ENCODE assay signal across 8 cellular contexts in the genomic region with DNA sequence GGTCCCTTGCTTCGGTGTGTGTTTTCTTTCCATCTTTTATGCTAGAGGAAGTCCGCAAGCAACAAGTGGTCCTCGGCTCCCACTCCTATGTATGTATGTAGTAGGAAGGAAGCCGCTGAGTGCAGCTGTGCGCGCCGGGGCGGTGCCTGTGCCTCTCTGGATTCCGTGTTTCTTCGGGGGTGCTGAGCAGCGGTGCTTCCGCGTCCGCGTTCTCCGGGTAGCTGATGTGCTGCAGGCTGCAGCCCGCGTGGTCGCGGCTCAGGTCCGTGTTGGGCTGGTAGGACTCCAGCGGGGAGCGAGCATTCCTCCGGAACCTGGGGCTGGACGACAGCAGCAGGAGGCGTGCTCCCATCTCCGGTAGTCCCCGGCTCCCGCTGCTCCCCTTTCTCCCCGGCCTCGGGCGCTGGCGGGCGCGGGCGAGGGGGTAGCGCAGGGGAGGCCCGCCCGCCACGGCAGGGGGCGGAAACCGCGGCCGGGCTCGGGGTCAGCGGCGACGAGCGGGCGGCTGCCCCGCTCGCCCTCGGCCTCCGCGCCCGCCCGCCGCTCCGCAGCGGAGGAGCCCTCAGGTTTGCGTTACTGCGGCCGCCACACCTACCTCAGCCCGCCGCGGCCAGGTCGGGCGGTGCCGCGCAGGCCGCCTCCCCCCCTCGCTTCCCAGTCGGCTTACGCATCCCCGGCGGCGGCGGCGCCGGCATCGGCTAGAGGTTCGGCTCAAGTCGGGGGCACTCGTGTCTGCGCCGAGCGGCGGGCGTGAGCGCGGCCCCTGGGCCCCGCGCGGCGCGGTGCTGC. TPM values are rescaled to one million over a fixed set of nuclear protein-coding genes. Genes with fewer than 3 reads are reported as not detected.
DNase-seq lines count a peak whose midpoint lies in the region; ATAC-seq and TF ChIP-seq lines count a peak whose summit lies in the region.

No MANE protein-coding gene starts in this region.

- peak overlapping the region; percentile 22 for H3K27ac Mint-ChIP-seq in endothelial cell (ENCODE audit: unreplicated experiment)

- peaks cover 12% of the 10 kb centered on the region for H3K4me1 Mint-ChIP-seq in endothelial cell (ENCODE audit: unreplicated experiment)

- no peaks in the 10 kb centered on the region for H3K36me3 Mint-ChIP-seq in endothelial cell (ENCODE audit: low read depth, unreplicated experiment)

- H3K9ac ChIP-seq in mucosa of stomach (ENCODE audit: low read length): peak overlapping the region; percentile 29

- DNase-seq in Ammon's horn (ENCODE audit: low spot score) (peak; percentile 54), NCI-H748 treated with DMSO at 0.1 percent for 48 hours (lab: John Stamatoyannopoulos, UW) (peak; percentile 86), endothelial cell (ENCODE audit: low spot score) (peak; percentile 44)
- DNase-seq in activated CD8-positive, alpha-beta memory T cell treated with anti-CD3 and anti-CD28 coated beads for 48 hours (ENCODE audit: low read depth in 2 of 3, low spot score in 2 of 3): peak; percentile 36 to 38 (median 37)
- peak; percentile 78 for DNase-seq in stimulated activated CD8-positive, alpha-beta memory T cell treated with anti-CD3 and anti-CD28 coated beads, Interleukin-4, amount 100 ng/mL, for 48 hours

- no peaks in the 10 kb centered on the region for H3K36me3 ChIP-seq in mucosa of stomach (ENCODE audit: control insufficient read depth, insufficient read depth, low read length)

- peaks cover 7% of the 10 kb centered on the region for H3K4me1 ChIP-seq in mucosa of stomach (ENCODE audit: control insufficient read depth, insufficient read depth, low read length)

- H3K9me3 ChIP-seq in mucosa of stomach (ENCODE audit: control insufficient read depth, low read length): no peaks in the 10 kb centered on the region

- peak overlapping the region; percentile 78 for H3K4me3 Mint-ChIP-seq in endothelial cell (ENCODE audit: unreplicated experiment)

- ATAC-seq in GM19035 (IDR thresholded peaks at IDR 0.05; ENCODE audit: unreplicated experiment): peak; percentile 48
- peak; percentile 54 for ATAC-seq in HG03175 (IDR thresholded peaks at IDR 0.05; ENCODE audit: unreplicated experiment)

- H3K4me3 ChIP-seq in mucosa of stomach (ENCODE audit: low read length): peak overlapping the region; percentile 49

- H3K9me3 Mint-ChIP-seq in endothelial cell (ENCODE audit: unreplicated experiment): no peaks in the 10 kb centered on the region

- H3K27me3 Mint-ChIP-seq in endothelial cell (ENCODE audit: unreplicated experiment): peaks cover 8% of the 10 kb centered on the region

- no peaks in the 10 kb centered on the region for H3K27me3 ChIP-seq in mucosa of stomach (ENCODE audit: control insufficient read depth, insufficient read depth, low read length)

- TF ChIP-seq CTCF in endothelial cell (IDR thresholded peaks at IDR 0.05; ENCODE audit: unreplicated experiment): no peak

RNA-seq across cellular contexts. Expression of gene C17orf67, which starts 0.5 kb away (rescaled TPM):
- total RNA-seq in endothelial cell (ENCODE audit: unreplicated experiment): 1.7 TPM

RNA-seq across cellular contexts. Expression of gene DGKE, which starts 0.7 kb away (rescaled TPM):
- total RNA-seq in endothelial cell (ENCODE audit: unreplicated experiment): 3.3 TPM

Comparison
In these comparisons a context has a peak if more than half of its experiments do, and no peak if none do; other contexts are left out.
1. Peak in every context shown above with its lines: DNase-seq, ATAC-seq and H3K4me3 ChIP-seq.